19 cellular contexts compared by ENCODE assay signal in the genomic region with DNA sequence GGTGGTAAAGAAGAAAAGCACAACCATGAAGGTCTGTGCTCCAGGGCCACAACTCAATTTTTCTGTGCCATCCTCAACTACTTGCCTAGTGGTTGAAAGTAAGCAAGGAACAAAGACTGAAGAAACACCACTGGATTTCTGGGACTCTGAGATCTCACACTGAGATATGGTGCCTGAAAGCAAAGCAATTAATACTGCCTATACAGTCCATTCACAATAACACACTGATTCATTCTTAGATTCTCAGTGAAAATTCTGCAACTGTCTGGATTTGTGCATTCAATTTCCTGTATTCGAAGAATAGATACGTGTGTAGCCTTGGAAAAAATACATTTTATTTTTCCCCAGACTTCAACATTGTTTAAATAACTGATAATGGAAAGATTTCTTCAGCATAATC.
"Had no signal": no experiment of that assay in that cellular context is flagged by ENCODE, and none has a peak within 500 bp of the region (broad histone marks: within the 10 kb centered on the region; RNA-seq: fewer than 3 reads in every experiment).

No MANE protein-coding gene starts in this region.

- H3K4me1 Mint-ChIP-seq: brain had no signal

- H3K4me3 Mint-ChIP-seq: brain; naive thymus-derived CD4-positive, alpha-beta T cell had no signal

- H3K36me3 ChIP-seq: esophagus muscularis mucosa, tibial nerve, vagina had no signal

- DNase-seq: activated CD4-positive, alpha-beta T cell treated with anti-CD3 and anti-CD28 coated beads for 1 hour; activated naive CD4-positive, alpha-beta T cell; central memory CD4-positive, alpha-beta T cell; effector CD4-positive, alpha-beta T cell; islet precursor cell; mucosa of descending colon; naive thymus-derived CD4-positive, alpha-beta T cell; stimulated activated CD4-positive, alpha-beta T cell treated with anti-CD3 and anti-CD28 coated beads, Interleukin-12 subunit alpha, Interleukin-12 subunit beta, amount 100 ng/mL, for 4 hours; stimulated activated CD4-positive, alpha-beta T cell treated with anti-CD3 and anti-CD28 coated beads, Interleukin-2, amount 100 ng/mL, for 24 hours; substantia nigra had no signal

- H3K27me3 Mint-ChIP-seq: brain; naive thymus-derived CD4-positive, alpha-beta T cell had no signal

- H3K27me3 ChIP-seq: esophagus muscularis mucosa, hepatocyte, tibial nerve, vagina had no signal

- H3K4me3 ChIP-seq: coronary artery, esophagus muscularis mucosa, hepatocyte, lung, mucosa of descending colon, tibial nerve, vagina had no signal

- H3K4me1 ChIP-seq: parathyroid adenoma, vagina had no signal

- H3K27ac Mint-ChIP-seq: brain had no signal

- H3K27ac ChIP-seq: coronary artery, esophagus muscularis mucosa, hepatocyte, parathyroid adenoma, vagina, VCaP had no signal

- ATAC-seq: mucosa of descending colon; naive thymus-derived CD4-positive, alpha-beta T cell had no signal

- H3K9me3 ChIP-seq: esophagus muscularis mucosa, mucosa of descending colon, tibial nerve, vagina had no signal

- H3K9me3 Mint-ChIP-seq: naive thymus-derived CD4-positive, alpha-beta T cell had no signal
